ENCODE assay signal across 8 cellular contexts in genomic region chr19:41350735-41351338, GRCh38. TPM values are rescaled to one million over a fixed set of nuclear protein-coding genes. Genes with fewer than 3 reads are reported as not detected.
A peak's percentile ranks its signal among the peaks of the same experiment; 100 is the strongest.
DNase-seq lines count a peak whose midpoint lies in the region; ATAC-seq, FAIRE-seq and TF ChIP-seq lines count a peak whose summit lies in the region.

No MANE protein-coding gene starts in this region.

- SMC1A ChIA-PET in GM12878 (lab: Charles Lee; ENCODE audit: uncharacterized antibody, unreplicated experiment): interaction anchor here (0.8 to 3.1 kb wide), 6 partner anchors 14 to 87 kb away, joined by 3 to 14 read pairs (median 4); partner anchors contain the start of genes B9D2 and HNRNPUL1

- 0 out of 2 replicates have a peak, but pooled peaks cover 2% of the 10 kb centered on the region for H4K20me1 ChIP-seq in GM12878 (ENCODE audit: control insufficient read depth, insufficient read depth)

- TF ChIP-seq EP300 in GM12878 (IDR thresholded peaks at IDR 0.05; ENCODE audit: borderline replicate concordance in 1 of 2, control insufficient read depth in 1 of 2, low read depth in 2 of 2, low read length in 2 of 2): no peak

- TF ChIP-seq POLR2A in GM12878 (IDR thresholded peaks at IDR 0.05; ENCODE audit: low read depth, low read length): no peak
- TF ChIP-seq POLR2A in right lobe of liver (IDR thresholded peaks at IDR 0.05): no peak
- TF ChIP-seq POLR2A in vagina (IDR thresholded peaks at IDR 0.05): no peak

- no peaks in the 10 kb centered on the region for H3K27me3 ChIP-seq in HL-60 (ENCODE audit: insufficient read depth, poor library complexity, severe bottlenecking)
- H3K27me3 ChIP-seq in GM12878 (replicated peaks in 1 of 2; ENCODE audit: control insufficient read depth in 2 of 2, insufficient read depth in 2 of 2, low read length in 1 of 2): no peaks in the 10 kb centered on the region
- no peaks in the 10 kb centered on the region for H3K27me3 ChIP-seq in right lobe of liver
- H3K27me3 ChIP-seq in vagina: no peaks in the 10 kb centered on the region

- no peak for TF ChIP-seq RAD21 in GM12878 (IDR thresholded peaks at IDR 0.05; ENCODE audit: insufficient read depth, low read depth, low read length)

- in situ Hi-C loops in GM12878 (cut with MboI): no loop called here

- H3K36me3 ChIP-seq in GM12878 (ENCODE audit: control insufficient read depth in 2 of 2, insufficient read depth in 2 of 2, low read length in 1 of 2) (peaks cover 4 to 7% of the 10 kb centered on the region in 2 experiments; a peak in 3 of 4 replicates), right lobe of liver (peaks cover 0 to 3% (median 0%) of the 10 kb centered on the region in 4 donors), vagina (peaks cover 0 to 24% of the 10 kb centered on the region in 2 donors)

- no peak overlapping the region; the same call in 1 of the 2 replicates for H2AFZ ChIP-seq in GM12878 (ENCODE audit: control insufficient read depth, low read depth, low read length)

- FAIRE-seq in GM12878 (lab: Jason Lieb, UNC): peak; percentile 7

- H3K27ac ChIP-seq in HL-60 (replicated peaks) (peak overlapping the region; percentile 20; the same call in 1 of the 2 replicates), GM12878 (ENCODE audit: control insufficient read depth, insufficient read depth) (peak overlapping the region; percentile 84), right lobe of liver (peak overlapping the region in 1 of 3 donors; percentile 41), vagina (peak overlapping the region; percentile 95)

- peak overlapping the region; percentile 87 for H3K9ac ChIP-seq in GM12878 (ENCODE audit: control insufficient read depth, insufficient read depth, low read length)

- POLR2A ChIA-PET in GM12878 (lab: Charles Lee): interaction anchor here (0.5 to 3.2 kb wide), 12 partner anchors 8 to 774 kb away, joined by 3 to 46 read pairs (median 5); partner anchors contain the start of genes B9D2 and DMAC2

- CTCF ChIA-PET in GM12878 (lab: Yijun Ruan, JAX): interaction anchor here (0.7 to 6.4 kb wide), 8 partner anchors 14 to 98 kb away, joined by 3 to 91 read pairs (median 6); partner anchors contain the start of genes B9D2, CCDC97 and HNRNPUL1

- H3K4me3 ChIP-seq in HL-60 (replicated peaks; ENCODE audit: insufficient read depth, low read length) (peak overlapping the region; percentile 91), GM12878 (peak overlapping the region; percentile 89), right lobe of liver (peak overlapping the region; percentile 51 to 62 (median 60)), vagina (peak overlapping the region; percentile 61 to 80)

- peaks cover 57% of the 10 kb centered on the region for H3K79me2 ChIP-seq in GM12878 (ENCODE audit: control insufficient read depth, insufficient read depth, low read length)

- peaks cover 16% of the 10 kb centered on the region for H3K4me1 ChIP-seq in GM12878 (ENCODE audit: control insufficient read depth, insufficient read depth, low read length)
- peaks cover 0 to 18% (median 0%) of the 10 kb centered on the region in 4 donors for H3K4me1 ChIP-seq in right lobe of liver
- peaks cover 35% of the 10 kb centered on the region for H3K4me1 ChIP-seq in vagina

- intact Hi-C loops in GM12878 (cut with micrococcal nuclease; ENCODE audit: unreplicated experiment): loop anchor here (2.0 to 5.0 kb wide), 4 partner anchors 24 to 186 kb away; partner anchors contain the start of gene CCDC97
- intact Hi-C loops in right lobe of liver (cut with DNase I): no loop called here
- intact Hi-C loops in vagina (cut with DNase I): loop anchor here (5.0 kb wide), 1 partner anchor 34 kb away; no protein-coding TSS in a partner anchor

- ATAC-seq in GM12878: peak; percentile 13
- no peak for ATAC-seq in right lobe of liver
- no peak for ATAC-seq in HG03432 (IDR thresholded peaks at IDR 0.05; ENCODE audit: unreplicated experiment)
- no peak for ATAC-seq in HG03442 (IDR thresholded peaks at IDR 0.05; ENCODE audit: unreplicated experiment)

- RAD21 ChIA-PET in GM12878 (lab: Charles Lee; ENCODE audit: unreplicated experiment): interaction anchor here (0.7 to 3.4 kb wide), 11 partner anchors 14 to 146 kb away, joined by 3 to 41 read pairs (median 5); partner anchors contain the start of genes B9D2, DMAC2 and HNRNPUL1

- BruUV-seq in GM12878 (replicated peaks; lab: Mats Ljungman, UMichigan): no TSS peak

- WGBS in GM12878 (ENCODE audit: insufficient coverage, insufficient replicate concordance, low lambda C conversion rate, missing lambda C conversion rate): under 1% methylated on average over 21 of the region's 22 CpGs
- 9% methylated on average over 16 of the region's 22 CpGs for WGBS in right lobe of liver (ENCODE audit: insufficient coverage, low coverage, low lambda C conversion rate, missing lambda C conversion rate)

- H3K4me2 ChIP-seq in GM12878 (ENCODE audit: control insufficient read depth, insufficient read depth): peak overlapping the region; percentile 78

- TF ChIP-seq CTCF in HL-60 (IDR thresholded peaks at IDR 0.05; ENCODE audit: insufficient read depth, low read length) (no peak), GM12878 (IDR thresholded peaks at IDR 0.05 in 2 of 3, conservative IDR thresholded peaks at IDR 0.05 in 1 of 3; ENCODE audit: control insufficient read depth in 2 of 3, extremely low read depth in 1 of 3, insufficient read depth in 1 of 3, low read depth in 3 of 3, low read length in 3 of 3) (no peak), right lobe of liver (IDR thresholded peaks at IDR 0.05) (no peak), vagina (IDR thresholded peaks at IDR 0.05) (no peak)

- DNase-seq in EH (ENCODE audit: low read depth): peak; percentile 53
- DNase-seq in HL-60 (ENCODE audit: low read depth in 1 of 2, low spot score in 1 of 2): no peak
- no peak for DNase-seq in GM12878 (ENCODE audit: low read depth, low spot score)
- DNase-seq in right lobe of liver: no peak
- no peak for DNase-seq in vagina (ENCODE audit: extremely low spot score in 2 of 2)
- no peak for DNase-seq in nucleus accumbens (lab: John Stamatoyannopoulos, UW)

- H3K9me3 ChIP-seq in GM12878 (replicated peaks; ENCODE audit: control insufficient read depth, insufficient read depth, low read length) (no peaks in the 10 kb centered on the region), right lobe of liver (no peaks in the 10 kb centered on the region), vagina (no peaks in the 10 kb centered on the region)

RNA-seq across cellular contexts. Expression of gene TGFB1, which starts 2.9 kb away (rescaled TPM):
- 51.1 and 51.2 TPM in 2 replicates for total RNA-seq in GM12878 (2013; cell fraction: nucleolus; rRNA removed)
- 10.4 and 14.5 TPM in 2 replicates for total RNA-seq in GM12878 (2014; rRNA removed)
- total RNA-seq in GM12878 (2014; rRNA removed; fragmentation: Illumina TruSeq; extraction: Trizol): 14.2 and 14.4 TPM in 2 replicates
- total RNA-seq in GM12878 (2021): 117 and 120 TPM in 2 replicates
- polyA plus RNA-seq in GM12878 (2011; ENCODE audit: low read depth): 36.8 TPM
- 3.6 and 5.9 TPM in 2 replicates for polyA plus RNA-seq in GM12878 (2011; rRNA removed)
- polyA plus RNA-seq in GM12878 (2011; cell fraction: cytosol; rRNA removed): 17.2 and 17.9 TPM in 2 replicates
- 29.4 and 38.3 TPM in 2 replicates for polyA plus RNA-seq in GM12878 (2011; cell fraction: nucleus; rRNA removed)
- polyA plus RNA-seq in GM12878 (2012): 75.0 and 80.1 TPM in 2 replicates
- polyA plus RNA-seq in GM12878 (2014; fragmentation: Illumina TruSeq; extraction: Trizol): 10.0 and 24.3 TPM in 2 replicates
- polyA plus RNA-seq in GM12878 (2014; fragmentation: Nextera tagmentation; extraction: Ambion mirVana): under 1 TPM; 0.23 to 0.37 TPM
- 33.3 and 48.2 TPM in 2 replicates for polyA plus RNA-seq in GM12878 (2014; rRNA removed)
- polyA plus RNA-seq in GM12878 (2016; fragmentation: Nextera tagmentation; extraction: Ambion mirVana): 1 to 10 TPM; 7.1 to 7.5 TPM
- polyA minus RNA-seq in GM12878 (2011; rRNA and poly(A)+ RNA removed): 13.9 and 21.5 TPM in 2 replicates
- 36.7 and 56.1 TPM in 2 replicates for polyA minus RNA-seq in GM12878 (2011; cell fraction: cytosol; rRNA and poly(A)+ RNA removed)
- 11.5 and 21.3 TPM in 2 replicates for polyA minus RNA-seq in GM12878 (2011; cell fraction: nucleus; rRNA and poly(A)+ RNA removed)
- 10 to 100 TPM in 2 of 6 experiments, 1 to 10 TPM in 4; 4.9 to 19.1 (median 8.5) TPM for total RNA-seq in right lobe of liver
- 53.3 TPM for total RNA-seq in vagina

RNA-seq across cellular contexts. Expression of gene B9D2, which starts 13.1 kb away (rescaled TPM):
- 1.0 and 1.8 TPM in 2 replicates for total RNA-seq in GM12878 (2013; cell fraction: nucleolus; rRNA removed)
- total RNA-seq in GM12878 (2014; rRNA removed): 4.6 and 6.0 TPM in 2 replicates
- 2.3 and 3.3 TPM in 2 replicates for total RNA-seq in GM12878 (2014; rRNA removed; fragmentation: Illumina TruSeq; extraction: Trizol)
- total RNA-seq in GM12878 (2021): 5.0 and 5.5 TPM in 2 replicates
- polyA plus RNA-seq in GM12878 (2011; ENCODE audit: low read depth): 4.6 TPM
- polyA plus RNA-seq in GM12878 (2011; rRNA removed): 3.7 and 8.3 TPM in 2 replicates
- 10.3 and 13.3 TPM in 2 replicates for polyA plus RNA-seq in GM12878 (2011; cell fraction: cytosol; rRNA removed)
- polyA plus RNA-seq in GM12878 (2011; cell fraction: nucleus; rRNA removed): 8.9 and 9.8 TPM in 2 replicates
- 5.4 and 8.6 TPM in 2 replicates for polyA plus RNA-seq in GM12878 (2012)
- polyA plus RNA-seq in GM12878 (2014; fragmentation: Illumina TruSeq; extraction: Trizol): 0.25 and 2.4 TPM in 2 replicates
- polyA plus RNA-seq in GM12878 (2014; fragmentation: Nextera tagmentation; extraction: Ambion mirVana): 1 to 10 TPM; 2.5 to 5.0 TPM
- 5.5 and 6.3 TPM in 2 replicates for polyA plus RNA-seq in GM12878 (2014; rRNA removed)
- 10 to 100 TPM; 10.8 to 12.4 TPM for polyA plus RNA-seq in GM12878 (2016; fragmentation: Nextera tagmentation; extraction: Ambion mirVana)
- 3.1 and 4.7 TPM in 2 replicates for polyA minus RNA-seq in GM12878 (2011; rRNA and poly(A)+ RNA removed)
- polyA minus RNA-seq in GM12878 (2011; cell fraction: cytosol; rRNA and poly(A)+ RNA removed): 1.9 and 3.6 TPM in 2 replicates
- polyA minus RNA-seq in GM12878 (2011; cell fraction: nucleus; rRNA and poly(A)+ RNA removed): 1.9 and 2.4 TPM in 2 replicates
- 1 to 10 TPM; 1.7 to 4.4 (median 2.6) TPM for total RNA-seq in right lobe of liver
- not detected for total RNA-seq in vagina

RNA-seq across cellular contexts. Expression of gene TMEM91, which starts 25.5 kb away (rescaled TPM):
- total RNA-seq in GM12878 (2013; cell fraction: nucleolus; rRNA removed): 9.0 and 12.0 TPM in 2 replicates
- total RNA-seq in GM12878 (2014; rRNA removed) (3.2 and 4.4 TPM in 2 replicates), GM12878 (2014; rRNA removed; fragmentation: Illumina TruSeq; extraction: Trizol) (2.1 and 3.0 TPM in 2 replicates), GM12878 (2021) (1.8 and 3.1 TPM in 2 replicates), right lobe of liver (1 to 10 TPM; 1.8 to 4.1 (median 3.0) TPM), vagina (34.4 TPM)
- polyA plus RNA-seq in GM12878 (2011; ENCODE audit: low read depth): 3.1 TPM
- polyA plus RNA-seq in GM12878 (2011; rRNA removed) (1.6 and 2.9 TPM in 2 replicates), GM12878 (2014; fragmentation: Illumina TruSeq; extraction: Trizol) (1.6 and 2.5 TPM in 2 replicates), GM12878 (2014; fragmentation: Nextera tagmentation; extraction: Ambion mirVana) (1 to 10 TPM; 1.6 to 2.1 TPM), GM12878 (2014; rRNA removed) (5.2 and 5.5 TPM in 2 replicates), GM12878 (2016; fragmentation: Nextera tagmentation; extraction: Ambion mirVana) (1 to 10 TPM; 1.5 to 1.9 TPM)
- 4.0 and 5.1 TPM in 2 replicates for polyA plus RNA-seq in GM12878 (2011; cell fraction: cytosol; rRNA removed)
- 14.4 and 16.6 TPM in 2 replicates for polyA plus RNA-seq in GM12878 (2011; cell fraction: nucleus; rRNA removed)
- 7.3 and 7.5 TPM in 2 replicates for polyA plus RNA-seq in GM12878 (2012)
- polyA minus RNA-seq in GM12878 (2011; rRNA and poly(A)+ RNA removed): 5.2 and 5.3 TPM in 2 replicates
- 2.3 and 3.4 TPM in 2 replicates for polyA minus RNA-seq in GM12878 (2011; cell fraction: cytosol; rRNA and poly(A)+ RNA removed)
- 4.7 and 7.5 TPM in 2 replicates for polyA minus RNA-seq in GM12878 (2011; cell fraction: nucleus; rRNA and poly(A)+ RNA removed)

RNA-seq across cellular contexts. Expression of gene CCDC97, which starts 40.9 kb away (rescaled TPM):
- 17.5 and 19.3 TPM in 2 replicates for total RNA-seq in GM12878 (2013; cell fraction: nucleolus; rRNA removed)
- total RNA-seq in GM12878 (2014; rRNA removed): 14.4 and 18.3 TPM in 2 replicates
- total RNA-seq in GM12878 (2014; rRNA removed; fragmentation: Illumina TruSeq; extraction: Trizol): 7.0 and 8.8 TPM in 2 replicates
- total RNA-seq in GM12878 (2021): 32.9 and 34.1 TPM in 2 replicates
- polyA plus RNA-seq in GM12878 (2011; ENCODE audit: low read depth): 8.9 TPM
- 4.3 and 9.2 TPM in 2 replicates for polyA plus RNA-seq in GM12878 (2011; rRNA removed)
- polyA plus RNA-seq in GM12878 (2011; cell fraction: cytosol; rRNA removed): 11.4 and 12.1 TPM in 2 replicates
- 9.0 and 12.7 TPM in 2 replicates for polyA plus RNA-seq in GM12878 (2011; cell fraction: nucleus; rRNA removed)
- 17.3 and 22.2 TPM in 2 replicates for polyA plus RNA-seq in GM12878 (2012)
- 11.0 and 19.4 TPM in 2 replicates for polyA plus RNA-seq in GM12878 (2014; fragmentation: Illumina TruSeq; extraction: Trizol)
- 1 to 10 TPM; 1.8 to 2.4 TPM for polyA plus RNA-seq in GM12878 (2014; fragmentation: Nextera tagmentation; extraction: Ambion mirVana)
- 24.4 and 28.1 TPM in 2 replicates for polyA plus RNA-seq in GM12878 (2014; rRNA removed)
- polyA plus RNA-seq in GM12878 (2016; fragmentation: Nextera tagmentation; extraction: Ambion mirVana): 10 to 100 TPM; 27.3 to 29.5 TPM
- polyA minus RNA-seq in GM12878 (2011; rRNA and poly(A)+ RNA removed): 6.9 and 14.5 TPM in 2 replicates
- polyA minus RNA-seq in GM12878 (2011; cell fraction: cytosol; rRNA and poly(A)+ RNA removed): 6.1 and 8.8 TPM in 2 replicates
- polyA minus RNA-seq in GM12878 (2011; cell fraction: nucleus; rRNA and poly(A)+ RNA removed): 5.0 and 12.9 TPM in 2 replicates
- 1 to 10 TPM; 4.6 to 7.2 (median 6.9) TPM for total RNA-seq in right lobe of liver
- 16.9 TPM for total RNA-seq in vagina

RNA-seq across cellular contexts. Expression of gene EXOSC5, which starts 46.3 kb away (rescaled TPM):
- total RNA-seq in GM12878 (2013; cell fraction: nucleolus; rRNA removed): 18.8 and 27.0 TPM in 2 replicates
- total RNA-seq in GM12878 (2014; rRNA removed): 38.8 and 44.3 TPM in 2 replicates
- 28.1 and 30.7 TPM in 2 replicates for total RNA-seq in GM12878 (2014; rRNA removed; fragmentation: Illumina TruSeq; extraction: Trizol)
- total RNA-seq in GM12878 (2021): 57.8 and 62.7 TPM in 2 replicates
- polyA plus RNA-seq in GM12878 (2011; ENCODE audit: low read depth): 21.5 TPM
- polyA plus RNA-seq in GM12878 (2011; rRNA removed): 26.0 and 61.0 TPM in 2 replicates
- polyA plus RNA-seq in GM12878 (2011; cell fraction: cytosol; rRNA removed): 87.8 and 129 TPM in 2 replicates
- 70.8 and 78.6 TPM in 2 replicates for polyA plus RNA-seq in GM12878 (2011; cell fraction: nucleus; rRNA removed)
- 48.6 and 84.3 TPM in 2 replicates for polyA plus RNA-seq in GM12878 (2012)
- polyA plus RNA-seq in GM12878 (2014; fragmentation: Illumina TruSeq; extraction: Trizol): 2.5 and 15.8 TPM in 2 replicates
- 10 to 100 TPM; 20.6 to 25.3 TPM for polyA plus RNA-seq in GM12878 (2014; fragmentation: Nextera tagmentation; extraction: Ambion mirVana)
- polyA plus RNA-seq in GM12878 (2014; rRNA removed): 74.2 and 88.9 TPM in 2 replicates
- 100 to 1,000 TPM; 116 to 123 TPM for polyA plus RNA-seq in GM12878 (2016; fragmentation: Nextera tagmentation; extraction: Ambion mirVana)
- 14.6 and 32.7 TPM in 2 replicates for polyA minus RNA-seq in GM12878 (2011; rRNA and poly(A)+ RNA removed)
- 13.9 and 16.2 TPM in 2 replicates for polyA minus RNA-seq in GM12878 (2011; cell fraction: cytosol; rRNA and poly(A)+ RNA removed)
- polyA minus RNA-seq in GM12878 (2011; cell fraction: nucleus; rRNA and poly(A)+ RNA removed): 14.7 and 20.0 TPM in 2 replicates
- total RNA-seq in right lobe of liver: 10 to 100 TPM in 5 of 6 experiments, 1 to 10 TPM in 1; 6.1 to 26.6 (median 14.1) TPM
- 15.2 TPM for total RNA-seq in vagina

Comparison
In these comparisons a context has a peak if more than half of its experiments do, and no peak if none do; other contexts are left out.
1. intact Hi-C loops: an anchor here in GM12878 (2.0 to 5.0 kb wide) and vagina (5.0 kb wide); none called in right lobe of liver.